26 cellular contexts compared by ENCODE assay signal in the genomic region with DNA sequence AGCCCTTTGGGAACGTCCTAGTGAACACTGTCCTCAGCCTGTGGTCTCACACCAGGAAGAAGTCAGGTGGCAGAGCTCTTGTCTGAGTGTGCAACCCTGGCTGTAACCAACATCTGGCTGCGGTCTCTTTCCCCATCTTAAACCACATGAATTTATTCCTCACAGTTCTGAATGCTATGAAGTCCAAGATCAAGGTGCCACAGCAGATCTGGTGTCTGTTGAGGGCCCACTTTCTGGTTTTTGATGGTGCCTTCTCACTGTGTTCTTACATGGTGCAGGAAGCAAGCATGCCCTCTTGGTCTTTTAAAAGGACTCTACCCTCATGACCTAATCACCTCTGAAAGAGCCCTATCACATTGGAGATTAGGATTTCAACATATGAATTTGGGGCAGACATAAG. TPM values are rescaled to one million over a fixed set of nuclear protein-coding genes. Genes with fewer than 3 reads are reported as not detected.
DNase-seq lines count a peak whose midpoint lies in the region; ATAC-seq and TF ChIP-seq lines count a peak whose summit lies in the region.
"Had no signal": no experiment of that assay in that cellular context is flagged by ENCODE, and none has a peak within 500 bp of the region (broad histone marks: within the 10 kb centered on the region; RNA-seq: fewer than 3 reads in every experiment).

No MANE protein-coding gene starts in this region.

- H3K36me3 ChIP-seq in BLaER1 (no peaks in the 10 kb centered on the region), right lobe of liver (peaks cover 0 to 29% (median 10%) of the 10 kb centered on the region in 4 donors)
- H3K36me3 ChIP-seq: heart right ventricle, Peyer's patch, upper lobe of left lung had no signal

- H3K4me1 ChIP-seq in BLaER1 (peaks cover 40% of the 10 kb centered on the region), right lobe of liver (peaks cover 0 to 61% (median 21%) of the 10 kb centered on the region in 4 donors)
- H3K4me1 ChIP-seq: parathyroid adenoma had no signal

- no peak overlapping the region for H3K9ac ChIP-seq in BLaER1
- H3K9ac ChIP-seq: parathyroid adenoma, SK-N-SH had no signal

- peak; percentile 51 for TF ChIP-seq POLR2A in right lobe of liver (IDR thresholded peaks at IDR 0.05)

- intact Hi-C loops in right lobe of liver (cut with DNase I), result no loop called here

- H3K9me3 ChIP-seq in BLaER1 (peaks cover 10% of the 10 kb centered on the region; the same call in 1 of the 2 replicates), right lobe of liver (no peaks in the 10 kb centered on the region)
- H3K9me3 ChIP-seq: heart right ventricle, Peyer's patch, SK-N-SH, upper lobe of left lung had no signal

- H3K27me3 ChIP-seq in BLaER1 (no peaks in the 10 kb centered on the region), HL-60 (ENCODE audit: insufficient read depth, poor library complexity, severe bottlenecking) (no peaks in the 10 kb centered on the region), right lobe of liver (no peaks in the 10 kb centered on the region)

- WGBS in right lobe of liver (ENCODE audit: insufficient coverage, low coverage, low lambda C conversion rate, missing lambda C conversion rate), result 24% methylated on average over 2 of the region's 2 CpGs

- ATAC-seq in right lobe of liver, result peak in 2 of 4 donors; percentile 2 to 5
- ATAC-seq: CD8-positive, alpha-beta T cell; heart right ventricle; left colon; right cardiac atrium; WTC11 had no signal

- DNase-seq in HL-60 (ENCODE audit: low read depth in 1 of 2, low spot score in 1 of 2), result peak in 1 of 2 experiments; percentile 90
- DNase-seq in NOMO-1 treated with dmso at 0.1 percent for 144 hours (lab: John Stamatoyannopoulos, UW; ENCODE audit: unreplicated experiment), result peak; percentile 36
- no peak for DNase-seq in right lobe of liver
- DNase-seq in HUDEP-2 (lab: John Stamatoyannopoulos, UW; ENCODE audit: unreplicated experiment in 76 of 76), result no peak
- no peak for DNase-seq in AG20443 (ENCODE audit: low spot score)
- no peak for DNase-seq in activated gamma-delta T cell (lab: John Stamatoyannopoulos, UW)
- DNase-seq: activated CD4-positive, alpha-beta memory T cell treated with anti-CD3 and anti-CD28 coated beads, Interleukin-2, amount 10 ng/mL, durations not matched to agents 7 days and 5 days; activated naive CD4-positive, alpha-beta T cell; CD8-positive, alpha-beta T cell; heart right ventricle; KG1; left colon; mesendoderm; NCI-H1092 treated with DMSO at 0.1 percent for 48 hours; NCI-H2029 treated with DMSO at 0.1 percent for 48 hours; NCI-H226; NCI-H82; Peyer's patch; right cardiac atrium; SK-N-SH; stimulated activated CD4-positive, alpha-beta T cell treated with anti-CD3 and anti-CD28 coated beads, Interleukin-12 subunit alpha, Interleukin-12 subunit beta, amount 100 ng/mL, for 4 hours; upper lobe of left lung had no signal

- no peaks in the 10 kb centered on the region for H4K20me1 ChIP-seq in BLaER1

- H3K4me3 ChIP-seq in BLaER1 (no peak overlapping the region), HL-60 (replicated peaks; ENCODE audit: insufficient read depth, low read length) (no peak overlapping the region), right lobe of liver (peak overlapping the region in 2 of 3 donors; percentile 87 to 95)
- H3K4me3 ChIP-seq: heart right ventricle, Peyer's patch, upper lobe of left lung had no signal

- H3K27ac ChIP-seq in BLaER1, result no peak overlapping the region
- peak overlapping the region; percentile 60 for H3K27ac ChIP-seq in HL-60 (replicated peaks)
- H3K27ac ChIP-seq in right lobe of liver, result peak overlapping the region in 2 of 3 donors; percentile 83 to 90
- H3K27ac ChIP-seq: epithelial cell of prostate, heart right ventricle, parathyroid adenoma, Peyer's patch, upper lobe of left lung had no signal

- TF ChIP-seq CTCF in HL-60 (IDR thresholded peaks at IDR 0.05; ENCODE audit: insufficient read depth, low read length) (no peak), right lobe of liver (IDR thresholded peaks at IDR 0.05) (no peak)

- H3K4me2 ChIP-seq in BLaER1, result peak overlapping the region; percentile 40
- H3K4me2 ChIP-seq: SK-N-SH had no signal

RNA-seq across cellular contexts. Expression of a gene that starts 2.7 kb away (rescaled TPM):
- total RNA-seq in right lobe of liver, result 100 to 1,000 TPM in 3 of 6 experiments, 10 to 100 TPM in 3; 50.6 to 169 (median 100) TPM

RNA-seq across cellular contexts. Expression of a gene that starts 57.1 kb away (rescaled TPM):
- 100 to 1,000 TPM in 5 of 6 experiments, 10 to 100 TPM in 1; 94.0 to 281 (median 213) TPM for total RNA-seq in right lobe of liver

RNA-seq across cellular contexts. Expression of a gene that starts 57.9 kb away (rescaled TPM):
- total RNA-seq in right lobe of liver, result 100 to 1,000 TPM in 2 of 6 experiments, 10 to 100 TPM in 4; 43.3 to 180 (median 53.4) TPM

Comparison
In these comparisons a context has a peak if more than half of its experiments do, and no peak if none do; other contexts are left out.
1. H3K4me3 ChIP-seq: peak in right lobe of liver (2 of 3); none in BLaER1 (single experiment) and HL-60 (single experiment).